1 cellular context compared by ENCODE assay signal in the genomic region with DNA sequence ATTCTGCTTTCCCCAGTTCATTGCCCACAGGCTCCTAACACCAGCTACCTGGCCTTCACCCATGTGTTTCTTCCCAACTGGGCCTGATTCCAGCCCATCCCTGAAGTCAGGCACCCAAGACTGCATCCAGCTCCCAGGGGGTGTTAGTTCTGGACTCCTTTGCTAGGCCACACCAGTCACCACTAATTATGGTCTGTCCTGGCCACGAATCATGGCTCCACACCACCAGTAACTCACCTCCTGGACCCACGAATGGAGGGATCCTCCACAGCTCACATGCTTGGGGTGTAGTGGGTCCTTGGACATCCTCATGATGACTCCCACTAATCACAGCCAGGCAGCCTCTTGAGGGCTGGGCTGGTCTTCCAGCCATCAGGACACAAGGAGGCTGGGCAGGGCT.
TF ChIP-seq lines count a peak whose summit lies in the region.

No MANE protein-coding gene starts in this region.

TF ChIP-seq in HEK293, 187 proteins besides CTCF, POLR2A, EP300 and RAD21:
- TF ChIP-seq, protein P1, sequence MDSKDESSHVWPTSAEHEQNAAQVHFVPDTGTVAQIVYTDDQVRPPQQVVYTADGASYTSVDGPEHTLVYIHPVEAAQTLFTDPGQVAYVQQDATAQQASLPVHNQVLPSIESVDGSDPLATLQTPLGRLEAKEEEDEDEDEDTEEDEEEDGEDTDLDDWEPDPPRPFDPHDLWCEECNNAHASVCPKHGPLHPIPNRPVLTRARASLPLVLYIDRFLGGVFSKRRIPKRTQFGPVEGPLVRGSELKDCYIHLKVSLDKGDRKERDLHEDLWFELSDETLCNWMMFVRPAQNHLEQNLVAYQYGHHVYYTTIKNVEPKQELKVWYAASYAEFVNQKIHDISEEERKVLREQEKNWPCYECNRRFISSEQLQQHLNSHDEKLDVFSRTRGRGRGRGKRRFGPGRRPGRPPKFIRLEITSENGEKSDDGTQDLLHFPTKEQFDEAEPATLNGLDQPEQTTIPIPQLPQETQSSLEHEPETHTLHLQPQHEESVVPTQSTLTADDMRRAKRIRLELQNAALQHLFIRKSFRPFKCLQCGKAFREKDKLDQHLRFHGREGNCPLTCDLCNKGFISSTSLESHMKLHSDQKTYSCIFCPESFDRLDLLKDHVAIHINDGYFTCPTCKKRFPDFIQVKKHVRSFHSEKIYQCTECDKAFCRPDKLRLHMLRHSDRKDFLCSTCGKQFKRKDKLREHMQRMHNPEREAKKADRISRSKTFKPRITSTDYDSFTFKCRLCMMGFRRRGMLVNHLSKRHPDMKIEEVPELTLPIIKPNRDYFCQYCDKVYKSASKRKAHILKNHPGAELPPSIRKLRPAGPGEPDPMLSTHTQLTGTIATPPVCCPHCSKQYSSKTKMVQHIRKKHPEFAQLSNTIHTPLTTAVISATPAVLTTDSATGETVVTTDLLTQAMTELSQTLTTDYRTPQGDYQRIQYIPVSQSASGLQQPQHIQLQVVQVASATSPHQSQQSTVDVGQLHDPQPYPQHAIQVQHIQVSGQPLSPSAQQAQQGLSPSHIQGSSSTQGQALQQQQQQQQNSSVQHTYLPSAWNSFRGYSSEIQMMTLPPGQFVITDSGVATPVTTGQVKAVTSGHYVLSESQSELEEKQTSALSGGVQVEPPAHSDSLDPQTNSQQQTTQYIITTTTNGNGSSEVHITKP (tag by site-specific recombination; IDR thresholded peaks at IDR 0.05), result peak; percentile 54
- TF ChIP-seq GLIS1 (tag by site-specific recombination; IDR thresholded peaks at IDR 0.05), result peak; percentile 18; the same call in 1 of the 2 replicates
- TF ChIP-seq ZNF10 (tag by site-specific recombination; IDR thresholded peaks at IDR 0.05), result no peak
- no peak for TF ChIP-seq ZNF510 (tag by site-specific recombination; IDR thresholded peaks at IDR 0.05; ENCODE audit: insufficient replicate concordance)
- TF ChIP-seq ZNF777 (tag by site-specific recombination; IDR thresholded peaks at IDR 0.05; ENCODE audit: borderline replicate concordance), result no peak
